ENCODE assay signal across 8 cellular contexts in the genomic region with DNA sequence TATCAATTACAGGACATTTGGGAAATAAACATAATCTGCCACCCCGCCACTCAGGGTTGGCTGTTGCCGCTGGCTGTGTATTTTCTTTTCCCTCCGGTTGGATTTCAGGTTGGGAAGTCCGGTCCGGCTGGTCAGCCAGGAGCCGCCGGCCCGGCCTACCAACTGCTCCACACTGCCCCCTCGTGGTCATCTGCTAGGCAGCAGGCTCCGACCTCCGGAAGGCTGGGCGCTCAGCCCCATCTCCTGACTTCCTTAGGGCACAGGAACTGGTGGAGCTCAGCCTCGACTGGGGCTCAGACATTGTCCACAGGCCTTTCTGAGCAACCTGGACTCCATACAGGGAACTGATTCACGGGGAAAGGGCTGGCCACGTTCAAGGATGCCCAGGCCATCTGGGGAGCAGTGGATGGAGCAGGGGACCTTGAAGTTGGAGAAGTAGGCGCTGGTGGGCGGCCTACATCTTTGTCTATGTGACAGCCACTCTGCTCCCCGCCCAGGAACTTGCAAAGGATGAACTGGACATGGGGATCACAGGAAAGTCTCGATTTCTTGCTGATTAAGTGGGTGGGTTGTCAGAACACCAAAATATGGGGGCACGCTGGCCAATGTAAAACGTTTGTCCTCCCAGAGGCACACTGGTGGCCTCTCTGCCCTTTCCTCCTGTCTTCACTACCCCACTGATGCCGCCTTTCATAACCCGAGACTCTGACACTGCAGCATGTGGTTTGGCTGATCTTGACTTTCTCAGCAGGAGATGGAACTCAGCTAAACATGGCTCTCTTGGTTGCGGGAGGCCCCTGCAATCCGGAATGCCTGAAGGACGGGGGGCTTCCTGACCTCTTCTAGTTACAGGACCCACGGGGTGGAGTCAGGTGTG. TPM values are rescaled to one million over a fixed set of nuclear protein-coding genes. Genes with fewer than 3 reads are reported as not detected.
DNase-seq lines count a peak whose midpoint lies in the region; ATAC-seq and TF ChIP-seq lines count a peak whose summit lies in the region.

No MANE protein-coding gene starts in this region.

- intact Hi-C loops in activated CD8-positive, alpha-beta T cell treated with anti-CD3 and anti-CD28 coated beads for 36 hours (cut with micrococcal nuclease): loop anchor here (1.0 kb wide), 1 partner anchor 405 kb away; no protein-coding TSS in a partner anchor

- ATAC-seq in HG02870 (IDR thresholded peaks at IDR 0.05; ENCODE audit: unreplicated experiment) (peak; percentile 78), memory B cell (ENCODE audit: low read depth) (peak; percentile 43)
- peak; percentile 70 for ATAC-seq in activated CD8-positive, alpha-beta T cell treated with anti-CD3 and anti-CD28 coated beads for 36 hours

- peaks cover 23% of the 10 kb centered on the region for H3K27me3 Mint-ChIP-seq in activated CD8-positive, alpha-beta T cell treated with anti-CD3 and anti-CD28 coated beads for 36 hours
- peaks cover 7% of the 10 kb centered on the region for H3K27me3 Mint-ChIP-seq in memory B cell

- H3K27ac Mint-ChIP-seq in activated CD8-positive, alpha-beta T cell treated with anti-CD3 and anti-CD28 coated beads for 36 hours: no peak overlapping the region
- H3K27ac Mint-ChIP-seq in memory B cell: peak overlapping the region; percentile 60

- TF ChIP-seq CTCF in activated CD8-positive, alpha-beta T cell treated with anti-CD3 and anti-CD28 coated beads for 36 hours (IDR thresholded peaks at IDR 0.05): peak; percentile 98

- H3K4me3 Mint-ChIP-seq in activated CD8-positive, alpha-beta T cell treated with anti-CD3 and anti-CD28 coated beads for 36 hours: peak overlapping the region; percentile 38
- H3K4me3 Mint-ChIP-seq in memory B cell: peak overlapping the region; percentile 15

- DNase-seq in activated gamma-delta T cell treated with Interleukin-2 at 50 U/mL for 16 hours (peak; percentile 64), activated gamma-delta T cell (lab: John Stamatoyannopoulos, UW) (no peak), NCI-H460 (ENCODE audit: extremely low read depth, low read depth) (peak; percentile 73), memory B cell (ENCODE audit: low spot score in 2 of 2) (peak; percentile 48 to 67)
- DNase-seq in activated CD8-positive, alpha-beta T cell treated with anti-CD3 and anti-CD28 coated beads for 36 hours: peak; percentile 77
- peak; percentile 53 for DNase-seq in effector CD8-positive, alpha-beta T cell (lab: John Stamatoyannopoulos, UW)
- DNase-seq in stimulated activated CD8-positive, alpha-beta memory T cell treated with anti-CD3 and anti-CD28 coated beads, Interleukin-15, amount 100 ng/mL, for 24 hours (ENCODE audit: low read depth): peak; percentile 63

- no peaks in the 10 kb centered on the region for H3K36me3 Mint-ChIP-seq in activated CD8-positive, alpha-beta T cell treated with anti-CD3 and anti-CD28 coated beads for 36 hours (ENCODE audit: low read depth)
- H3K36me3 Mint-ChIP-seq in memory B cell: no peaks in the 10 kb centered on the region

- CTCF ChIA-PET in activated CD8-positive, alpha-beta T cell treated with anti-CD3 and anti-CD28 coated beads for 36 hours (lab: Charles Lee): interaction anchor here (0.7 to 2.1 kb wide), 6 partner anchors 11 to 422 kb away, joined by 3 to 7 read pairs (median 3); no protein-coding TSS in a partner anchor

- POLR2A ChIA-PET in activated CD8-positive, alpha-beta T cell treated with anti-CD3 and anti-CD28 coated beads for 36 hours (lab: Charles Lee): no interaction called here

- H3K4me1 Mint-ChIP-seq in activated CD8-positive, alpha-beta T cell treated with anti-CD3 and anti-CD28 coated beads for 36 hours (ENCODE audit: low read depth): peaks cover 3% of the 10 kb centered on the region
- peaks cover 3% of the 10 kb centered on the region for H3K4me1 Mint-ChIP-seq in memory B cell

- H3K9me3 Mint-ChIP-seq in activated CD8-positive, alpha-beta T cell treated with anti-CD3 and anti-CD28 coated beads for 36 hours: no peaks in the 10 kb centered on the region
- no peaks in the 10 kb centered on the region for H3K9me3 Mint-ChIP-seq in memory B cell

RNA-seq across cellular contexts. Expression of a gene that starts 43.7 kb away (rescaled TPM):
- total RNA-seq in NCI-H460 (2014; rRNA removed; shearing (Covaris generic)): 0.17 TPM in 1 of 2 replicates, not detected in the other
- polyA plus RNA-seq in NCI-H460 (2014; cell fraction: nucleus; rRNA removed): not detected in 2 replicates
- not detected for total RNA-seq in activated CD8-positive, alpha-beta T cell treated with anti-CD3 and anti-CD28 coated beads for 36 hours
